ENCODE assay signal across 1 cellular context in genomic region chr15:99305761-99306505, GRCh38.
A peak's percentile ranks its signal among the peaks of the same experiment; 100 is the strongest.
TF ChIP-seq lines count a peak whose summit lies in the region.

No MANE protein-coding gene starts in this region.

TF ChIP-seq in HEK293, 187 proteins besides CTCF, POLR2A, EP300 and RAD21 (continued from another document and continues in another):
- peak; percentile 76; the same call in 1 of the 2 replicates for TF ChIP-seq INSM2 (tag by site-specific recombination; IDR thresholded peaks at IDR 0.05)
- TF ChIP-seq ZIC2 (tag by site-specific recombination; IDR thresholded peaks at IDR 0.05): peak; percentile 51; the same call in 1 of the 2 replicates
- no peak for TF ChIP-seq TRIM28 (IDR thresholded peaks at IDR 0.05; ENCODE audit: borderline replicate concordance, low read length)
- TF ChIP-seq BCL11A (tag by site-specific recombination; IDR thresholded peaks at IDR 0.05; ENCODE audit: low read depth): no peak
- no peak for TF ChIP-seq KLF7 (tag by site-specific recombination; IDR thresholded peaks at IDR 0.05; ENCODE audit: borderline replicate concordance)
- TF ChIP-seq SP7 (tag by site-specific recombination; IDR thresholded peaks at IDR 0.05): peak; percentile 58
- peak; percentile 100 for TF ChIP-seq MZF1 (tag by site-specific recombination; IDR thresholded peaks at IDR 0.05; ENCODE audit: borderline replicate concordance)
- TF ChIP-seq HIC1 (tag by site-specific recombination; IDR thresholded peaks at IDR 0.05): no peak
- no peak for TF ChIP-seq ZNF530 (tag by site-specific recombination; IDR thresholded peaks at IDR 0.05; ENCODE audit: low read depth)
- no peak for TF ChIP-seq ZFP37 (tag by site-specific recombination; IDR thresholded peaks at IDR 0.05)
- peak; percentile 46; the same call in 1 of the 2 replicates for TF ChIP-seq ZNF10 (tag by site-specific recombination; IDR thresholded peaks at IDR 0.05)
- no peak for TF ChIP-seq ZNF148 (tag by site-specific recombination; IDR thresholded peaks at IDR 0.05; ENCODE audit: borderline replicate concordance)
- no peak for TF ChIP-seq TSHZ1 (tag by site-specific recombination; IDR thresholded peaks at IDR 0.05; ENCODE audit: borderline replicate concordance)
- TF ChIP-seq ZNF133 (tag by site-specific recombination; IDR thresholded peaks at IDR 0.05): no peak
- TF ChIP-seq BCL6B (tag by site-specific recombination; IDR thresholded peaks at IDR 0.05): no peak
- no peak for TF ChIP-seq ZNF701 (tag by site-specific recombination; IDR thresholded peaks at IDR 0.05)
- TF ChIP-seq ZNF639 (tag by site-specific recombination; IDR thresholded peaks at IDR 0.05): no peak
- TF ChIP-seq KLF17 (tag by site-specific recombination; IDR thresholded peaks at IDR 0.05): no peak
- TF ChIP-seq ZNF449 (tag by site-specific recombination; IDR thresholded peaks at IDR 0.05): peak; percentile 33; the same call in 1 of the 2 replicates
- TF ChIP-seq PRDM10 (tag by site-specific recombination; IDR thresholded peaks at IDR 0.05): no peak
- no peak for TF ChIP-seq ZNF138 (tag by site-specific recombination; IDR thresholded peaks at IDR 0.05; ENCODE audit: borderline replicate concordance)
- TF ChIP-seq ZBTB49 (tag by site-specific recombination; IDR thresholded peaks at IDR 0.05; ENCODE audit: low read depth): no peak
- peak; percentile 65; the same call in 1 of the 2 replicates for TF ChIP-seq ZNF24 (tag by site-specific recombination; IDR thresholded peaks at IDR 0.05)
- TF ChIP-seq ZNF558 (tag by site-specific recombination; IDR thresholded peaks at IDR 0.05): 0 out of 2 replicates have a peak, but pooled peaks have one; percentile 17
- peak; percentile 40; the same call in 1 of the 2 replicates for TF ChIP-seq ZSCAN30 (tag by site-specific recombination; IDR thresholded peaks at IDR 0.05)
- no peak for TF ChIP-seq ZNF704 (tag by site-specific recombination; IDR thresholded peaks at IDR 0.05)
- 0 out of 2 replicates have a peak, but pooled peaks have one; percentile 28 for TF ChIP-seq ZBTB17 (tag by site-specific recombination; IDR thresholded peaks at IDR 0.05)
